Comparison of ENCODE assay signal across 36 cellular contexts in the genomic region with DNA sequence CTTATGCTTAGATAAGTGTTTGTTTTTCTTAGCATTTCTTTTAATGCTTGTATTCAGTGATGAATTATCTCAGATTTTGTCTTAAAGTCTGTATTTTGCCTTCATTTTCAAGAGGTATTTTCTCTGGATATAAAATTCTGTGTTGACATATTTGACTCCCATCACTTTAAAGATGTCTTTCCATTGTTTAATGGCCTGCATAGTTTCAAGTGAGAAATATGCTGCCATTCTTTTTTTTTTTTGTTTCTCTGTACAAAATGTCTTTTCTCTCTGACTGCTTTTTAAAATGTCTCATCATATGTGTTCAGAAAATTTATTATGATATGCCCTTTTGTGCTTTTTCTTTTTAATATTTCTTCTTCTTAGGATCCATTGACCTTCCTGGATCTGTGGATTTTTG.
"Had no signal": no experiment of that assay in that cellular context is flagged by ENCODE, and none has a peak within 500 bp of the region (broad histone marks: within the 10 kb centered on the region; RNA-seq: fewer than 3 reads in every experiment).

No MANE protein-coding gene starts in this region.

- DNase-seq: activated CD4-positive, alpha-beta T cell treated with anti-CD3 and anti-CD28 coated beads for 36 hours; activated CD4-positive, alpha-beta T cell treated with anti-CD3 and anti-CD28 coated beads, Interleukin-2, amount 10 ng/mL, durations not matched to agents 7 days and 5 days; activated CD4-positive, alpha-beta T cell treated with anti-CD3 and anti-CD28 coated beads, Interleukin-2, amount 50 U/mL, for 48 hours; activated CD8-positive, alpha-beta memory T cell treated with anti-CD3 and anti-CD28 coated beads, Interleukin-2, amount 50 U/mL, for 4 hours; activated gamma-delta T cell treated with Interleukin-2 at 50 U/mL for 16 hours; activated naive CD4-positive, alpha-beta T cell treated with anti-CD3 and anti-CD28 coated beads, Interleukin-2, amount 10 ng/mL, durations not matched to agents 7 days and 5 days; activated naive CD8-positive, alpha-beta T cell treated with anti-CD3 and anti-CD28 coated beads, Interleukin-2, amount 50 U/mL, for 24 hours; activated T-cell treated with anti-CD3 and anti-CD28 coated beads for 4 hours; activated T-cell treated with anti-CD3 and anti-CD28 coated beads, Interleukin-2, amount 50 U/mL, for 4 hours; anterior cingulate cortex; caudate nucleus; cerebellar nuclear complex; NCI-H1092 treated with DMSO at 0.1 percent for 48 hours; NCI-H1436; NCI-H1694; NCI-H1930; NCI-H2081 treated with DMSO at 0.1 percent for 48 hours; NCI-H2171 treated with DMSO at 0.1 percent for 48 hours; NCI-H2227 treated with DMSO at 0.1 percent for 48 hours; NCI-H446; NCI-H510A treated with DMSO at 0.1 percent for 48 hours; NCI-H526 treated with DMSO at 0.1 percent for 48 hours; NK-92 treated with Interleukin-12 subunit alpha and Interleukin-12 subunit beta, amount 100 ng/mL, for 24 hours; PC-9; SIG-M5 had no signal

- H3K27me3 Mint-ChIP-seq: activated CD4-positive, alpha-beta T cell treated with anti-CD3 and anti-CD28 coated beads for 36 hours; activated CD4-positive, alpha-beta T cell treated with anti-CD3 and anti-CD28 coated beads, Interleukin-2, amount 10 ng/mL, durations not matched to agents 7 days and 5 days; activated naive CD4-positive, alpha-beta T cell treated with anti-CD3 and anti-CD28 coated beads, Interleukin-2, amount 10 ng/mL, durations not matched to agents 7 days and 5 days; activated naive CD8-positive, alpha-beta T cell treated with anti-CD3 and anti-CD28 coated beads, Interleukin-2, amount 50 U/mL, for 24 hours; brain had no signal

- H3K27ac ChIP-seq: PC-9, RWPE1 had no signal

- H3K4me3 Mint-ChIP-seq: activated CD4-positive, alpha-beta T cell treated with anti-CD3 and anti-CD28 coated beads for 36 hours; activated CD4-positive, alpha-beta T cell treated with anti-CD3 and anti-CD28 coated beads, Interleukin-2, amount 10 ng/mL, durations not matched to agents 7 days and 5 days; activated naive CD4-positive, alpha-beta T cell treated with anti-CD3 and anti-CD28 coated beads, Interleukin-2, amount 10 ng/mL, durations not matched to agents 7 days and 5 days; activated naive CD8-positive, alpha-beta T cell; activated naive CD8-positive, alpha-beta T cell treated with anti-CD3 and anti-CD28 coated beads, Interleukin-2, amount 50 U/mL, for 24 hours; activated T-cell treated with anti-CD3 and anti-CD28 coated beads, Interleukin-2, amount 50 U/mL, for 4 hours; activated T-helper 1 cell treated with anti-CD3 and anti-CD28 coated beads, Interleukin-12 subunit alpha, Interleukin-12 subunit beta, Interleukin-2, Interleukin-4 antibody, amounts not matched to agents 30 ng/mL and 10 ng/mL and 1 ng/mL, durations not matched to agents 14 hours and 24 hours and 36 hours; brain; T-helper 1 cell treated with Interleukin-12 subunit alpha and Interleukin-12 subunit beta and Interleukin-4 antibody, amounts not matched to agents 30 μg/mL and 1 μg/mL, for 36 hours; T-helper 2 cell treated with Interferon-gamma antibody and Interleukin-4, amounts not matched to agents 5 μg/mL and 100 μg/mL, for 36 hours had no signal

- H3K4me2 ChIP-seq: PC-9 had no signal

- ATAC-seq: activated CD4-positive, alpha-beta T cell treated with anti-CD3 and anti-CD28 coated beads for 36 hours; activated CD4-positive, CD25-positive, alpha-beta regulatory T cell treated with anti-CD3 and anti-CD28 coated beads, Interleukin-2, amount 50 U/mL, for 24 hours; activated naive CD8-positive, alpha-beta T cell treated with anti-CD3 and anti-CD28 coated beads, Interleukin-2, amount 50 U/mL, for 24 hours; activated T-cell treated with anti-CD3 and anti-CD28 coated beads, Interleukin-2, amount 50 U/mL, for 4 hours; Right ventricle myocardium inferior had no signal

- H2AFZ ChIP-seq: PC-9 had no signal

- H3K4me3 ChIP-seq: PC-9 had no signal

- H3K36me3 Mint-ChIP-seq: activated naive CD4-positive, alpha-beta T cell treated with anti-CD3 and anti-CD28 coated beads, Interleukin-2, amount 10 ng/mL, durations not matched to agents 7 days and 5 days; activated naive CD8-positive, alpha-beta T cell; brain had no signal

- FAIRE-seq: bronchial epithelial cell, RCC 7860, TTC549 had no signal

- H3K27ac Mint-ChIP-seq: activated CD4-positive, alpha-beta T cell treated with anti-CD3 and anti-CD28 coated beads for 36 hours; activated CD4-positive, alpha-beta T cell treated with anti-CD3 and anti-CD28 coated beads, Interleukin-2, amount 10 ng/mL, durations not matched to agents 7 days and 5 days; activated naive CD4-positive, alpha-beta T cell treated with anti-CD3 and anti-CD28 coated beads, Interleukin-2, amount 10 ng/mL, durations not matched to agents 7 days and 5 days; activated naive CD8-positive, alpha-beta T cell; activated naive CD8-positive, alpha-beta T cell treated with anti-CD3 and anti-CD28 coated beads, Interleukin-2, amount 50 U/mL, for 24 hours; activated T-helper 1 cell treated with anti-CD3 and anti-CD28 coated beads, Interleukin-12 subunit alpha, Interleukin-12 subunit beta, Interleukin-2, Interleukin-4 antibody, amounts not matched to agents 30 ng/mL and 10 ng/mL and 1 ng/mL, durations not matched to agents 14 hours and 24 hours and 36 hours; brain; T-helper 1 cell treated with Interleukin-12 subunit alpha and Interleukin-12 subunit beta and Interleukin-4 antibody, amounts not matched to agents 30 μg/mL and 1 μg/mL, for 36 hours; T-helper 2 cell treated with Interferon-gamma antibody and Interleukin-4, amounts not matched to agents 5 μg/mL and 100 μg/mL, for 36 hours had no signal
